ENCODE assay signal across 1 cellular context in the genomic region with DNA sequence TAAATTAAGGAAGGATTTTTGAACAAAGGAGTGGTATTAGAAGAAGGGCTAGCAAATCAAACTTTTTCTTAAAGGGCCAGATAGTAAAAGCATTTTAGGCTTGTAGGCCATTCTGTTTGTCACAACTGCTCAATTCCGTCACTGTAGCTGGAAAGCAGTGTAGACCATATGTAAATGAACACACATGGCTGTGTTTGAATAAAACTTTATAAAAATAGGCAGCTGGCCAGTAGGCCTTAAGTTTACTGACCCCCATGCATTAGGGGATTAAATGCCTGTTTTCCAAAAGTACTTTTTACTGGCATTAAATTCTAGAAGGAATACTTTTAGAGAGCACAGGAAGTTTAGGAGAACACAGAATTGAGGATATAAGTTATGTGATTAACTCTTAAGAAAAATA.
TF ChIP-seq lines count a peak whose summit lies in the region.

No MANE protein-coding gene starts in this region.

TF ChIP-seq in GM12878, 131 proteins besides CTCF, POLR2A, EP300 and RAD21:
- TF ChIP-seq TCF3 (IDR thresholded peaks at IDR 0.05; ENCODE audit: borderline replicate concordance, insufficient read depth, low read depth, low read length): no peak
- no peak for TF ChIP-seq IKZF1 (conservative IDR thresholded peaks at IDR 0.05)
- TF ChIP-seq, protein P1, sequence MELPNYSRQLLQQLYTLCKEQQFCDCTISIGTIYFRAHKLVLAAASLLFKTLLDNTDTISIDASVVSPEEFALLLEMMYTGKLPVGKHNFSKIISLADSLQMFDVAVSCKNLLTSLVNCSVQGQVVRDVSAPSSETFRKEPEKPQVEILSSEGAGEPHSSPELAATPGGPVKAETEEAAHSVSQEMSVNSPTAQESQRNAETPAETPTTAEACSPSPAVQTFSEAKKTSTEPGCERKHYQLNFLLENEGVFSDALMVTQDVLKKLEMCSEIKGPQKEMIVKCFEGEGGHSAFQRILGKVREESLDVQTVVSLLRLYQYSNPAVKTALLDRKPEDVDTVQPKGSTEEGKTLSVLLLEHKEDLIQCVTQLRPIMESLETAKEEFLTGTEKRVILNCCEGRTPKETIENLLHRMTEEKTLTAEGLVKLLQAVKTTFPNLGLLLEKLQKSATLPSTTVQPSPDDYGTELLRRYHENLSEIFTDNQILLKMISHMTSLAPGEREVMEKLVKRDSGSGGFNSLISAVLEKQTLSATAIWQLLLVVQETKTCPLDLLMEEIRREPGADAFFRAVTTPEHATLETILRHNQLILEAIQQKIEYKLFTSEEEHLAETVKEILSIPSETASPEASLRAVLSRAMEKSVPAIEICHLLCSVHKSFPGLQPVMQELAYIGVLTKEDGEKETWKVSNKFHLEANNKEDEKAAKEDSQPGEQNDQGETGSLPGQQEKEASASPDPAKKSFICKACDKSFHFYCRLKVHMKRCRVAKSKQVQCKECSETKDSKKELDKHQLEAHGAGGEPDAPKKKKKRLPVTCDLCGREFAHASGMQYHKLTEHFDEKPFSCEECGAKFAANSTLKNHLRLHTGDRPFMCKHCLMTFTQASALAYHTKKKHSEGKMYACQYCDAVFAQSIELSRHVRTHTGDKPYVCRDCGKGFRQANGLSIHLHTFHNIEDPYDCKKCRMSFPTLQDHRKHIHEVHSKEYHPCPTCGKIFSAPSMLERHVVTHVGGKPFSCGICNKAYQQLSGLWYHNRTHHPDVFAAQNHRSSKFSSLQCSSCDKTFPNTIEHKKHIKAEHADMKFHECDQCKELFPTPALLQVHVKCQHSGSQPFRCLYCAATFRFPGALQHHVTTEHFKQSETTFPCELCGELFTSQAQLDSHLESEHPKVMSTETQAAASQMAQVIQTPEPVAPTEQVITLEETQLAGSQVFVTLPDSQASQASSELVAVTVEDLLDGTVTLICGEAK (IDR thresholded peaks at IDR 0.05; ENCODE audit: borderline replicate concordance): peak; percentile 73
- TF ChIP-seq, protein P2, sequence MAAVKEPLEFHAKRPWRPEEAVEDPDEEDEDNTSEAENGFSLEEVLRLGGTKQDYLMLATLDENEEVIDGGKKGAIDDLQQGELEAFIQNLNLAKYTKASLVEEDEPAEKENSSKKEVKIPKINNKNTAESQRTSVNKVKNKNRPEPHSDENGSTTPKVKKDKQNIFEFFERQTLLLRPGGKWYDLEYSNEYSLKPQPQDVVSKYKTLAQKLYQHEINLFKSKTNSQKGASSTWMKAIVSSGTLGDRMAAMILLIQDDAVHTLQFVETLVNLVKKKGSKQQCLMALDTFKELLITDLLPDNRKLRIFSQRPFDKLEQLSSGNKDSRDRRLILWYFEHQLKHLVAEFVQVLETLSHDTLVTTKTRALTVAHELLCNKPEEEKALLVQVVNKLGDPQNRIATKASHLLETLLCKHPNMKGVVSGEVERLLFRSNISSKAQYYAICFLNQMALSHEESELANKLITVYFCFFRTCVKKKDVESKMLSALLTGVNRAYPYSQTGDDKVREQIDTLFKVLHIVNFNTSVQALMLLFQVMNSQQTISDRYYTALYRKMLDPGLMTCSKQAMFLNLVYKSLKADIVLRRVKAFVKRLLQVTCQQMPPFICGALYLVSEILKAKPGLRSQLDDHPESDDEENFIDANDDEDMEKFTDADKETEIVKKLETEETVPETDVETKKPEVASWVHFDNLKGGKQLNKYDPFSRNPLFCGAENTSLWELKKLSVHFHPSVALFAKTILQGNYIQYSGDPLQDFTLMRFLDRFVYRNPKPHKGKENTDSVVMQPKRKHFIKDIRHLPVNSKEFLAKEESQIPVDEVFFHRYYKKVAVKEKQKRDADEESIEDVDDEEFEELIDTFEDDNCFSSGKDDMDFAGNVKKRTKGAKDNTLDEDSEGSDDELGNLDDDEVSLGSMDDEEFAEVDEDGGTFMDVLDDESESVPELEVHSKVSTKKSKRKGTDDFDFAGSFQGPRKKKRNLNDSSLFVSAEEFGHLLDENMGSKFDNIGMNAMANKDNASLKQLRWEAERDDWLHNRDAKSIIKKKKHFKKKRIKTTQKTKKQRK (IDR thresholded peaks at IDR 0.05; ENCODE audit: low read depth, low read length): no peak
